13 cellular contexts compared by ENCODE assay signal in the genomic region with DNA sequence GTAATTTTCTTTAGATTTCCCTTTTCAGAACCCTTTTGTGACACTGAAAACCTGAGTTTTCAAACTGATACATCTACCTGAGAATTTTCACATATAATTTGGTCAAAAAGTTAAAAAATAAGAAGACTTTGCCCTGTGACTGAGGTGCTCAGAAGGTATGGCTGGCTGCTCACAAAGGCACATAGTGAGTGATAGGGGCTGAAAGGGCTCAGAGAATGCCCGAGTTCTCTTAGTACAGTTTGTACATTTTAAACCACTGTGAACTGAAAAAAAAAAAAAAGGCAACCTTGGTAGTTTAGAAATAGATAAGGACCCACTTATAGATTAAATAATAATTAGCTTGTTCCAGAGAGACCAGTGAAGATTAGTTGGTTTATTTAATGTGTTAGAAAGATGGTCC.
"Had no signal": no experiment of that assay in that cellular context is flagged by ENCODE, and none has a peak within 500 bp of the region (broad histone marks: within the 10 kb centered on the region; RNA-seq: fewer than 3 reads in every experiment).

No MANE protein-coding gene starts in this region.

- H3K4me1 Mint-ChIP-seq: memory B cell had no signal

- H3K4me3 Mint-ChIP-seq: activated T-cell treated with anti-CD3 and anti-CD28 coated beads, Interleukin-2, amount 50 U/mL, for 72 hours; memory B cell; naive thymus-derived CD4-positive, alpha-beta T cell; T-helper 1 cell treated with Interleukin-12 subunit alpha and Interleukin-12 subunit beta and Interleukin-4 antibody, amounts not matched to agents 30 μg/mL and 1 μg/mL, for 36 hours had no signal

- H3K27me3 Mint-ChIP-seq: memory B cell had no signal

- H3K27me3 ChIP-seq: tibial nerve had no signal

- DNase-seq: activated CD4-positive, alpha-beta T cell treated with anti-CD3 and anti-CD28 coated beads, Interleukin-2, amount 50 U/mL, for 1 hour; activated CD8-positive, alpha-beta memory T cell treated with anti-CD3 and anti-CD28 coated beads for 24 hours; activated effector memory CD4-positive, alpha-beta T cell treated with anti-CD3 and anti-CD28 coated beads, Interleukin-2, amount 50 U/mL, for 16 hours; activated naive CD4-positive, alpha-beta T cell treated with anti-CD3 and anti-CD28 coated beads, Interleukin-2, amount 50 U/mL, for 16 hours; activated T-cell treated with anti-CD3 and anti-CD28 coated beads, Interleukin-2, amount 50 U/mL, for 72 hours; left colon; mucosa of descending colon; naive thymus-derived CD4-positive, alpha-beta T cell; stimulated activated naive CD4-positive, alpha-beta T cell had no signal

- H3K36me3 ChIP-seq: tibial nerve had no signal

- H3K27ac Mint-ChIP-seq: activated T-cell treated with anti-CD3 and anti-CD28 coated beads, Interleukin-2, amount 50 U/mL, for 72 hours; memory B cell; T-helper 1 cell treated with Interleukin-12 subunit alpha and Interleukin-12 subunit beta and Interleukin-4 antibody, amounts not matched to agents 30 μg/mL and 1 μg/mL, for 36 hours had no signal

- H3K9me3 ChIP-seq: mucosa of descending colon, tibial nerve had no signal

- H3K4me3 ChIP-seq: mucosa of descending colon, tibial nerve had no signal

- ATAC-seq: activated CD4-positive, CD25-positive, alpha-beta regulatory T cell treated with anti-CD3 and anti-CD28 coated beads, Interleukin-2, amount 50 U/mL, for 24 hours; activated T-cell treated with anti-CD3 and anti-CD28 coated beads, Interleukin-2, amount 50 U/mL, for 72 hours; left colon; mucosa of descending colon; naive thymus-derived CD4-positive, alpha-beta T cell had no signal

- H3K9me3 Mint-ChIP-seq: activated T-cell treated with anti-CD3 and anti-CD28 coated beads, Interleukin-2, amount 50 U/mL, for 72 hours; naive thymus-derived CD4-positive, alpha-beta T cell had no signal

- H3K36me3 Mint-ChIP-seq: memory B cell had no signal
